In genomic region chr3:12908136-12908730, GRCh38 we compare ENCODE assay signal across 1 cellular context.
TF ChIP-seq lines count a peak whose summit lies in the region.

No MANE protein-coding gene starts in this region.

TF ChIP-seq in WTC11, 78 proteins besides CTCF, POLR2A, EP300 and RAD21 (continued from another document):
- no peak for TF ChIP-seq ZNF425 (CRISPR knock-in tag; conservative IDR thresholded peaks at IDR 0.05)
- TF ChIP-seq RELA (CRISPR knock-in tag; IDR thresholded peaks at IDR 0.05; ENCODE audit: borderline replicate concordance) = no peak
- no peak for TF ChIP-seq NFE2L1 (CRISPR knock-in tag; IDR thresholded peaks at IDR 0.05)
